ENCODE assay signal across 26 cellular contexts in the genomic region with DNA sequence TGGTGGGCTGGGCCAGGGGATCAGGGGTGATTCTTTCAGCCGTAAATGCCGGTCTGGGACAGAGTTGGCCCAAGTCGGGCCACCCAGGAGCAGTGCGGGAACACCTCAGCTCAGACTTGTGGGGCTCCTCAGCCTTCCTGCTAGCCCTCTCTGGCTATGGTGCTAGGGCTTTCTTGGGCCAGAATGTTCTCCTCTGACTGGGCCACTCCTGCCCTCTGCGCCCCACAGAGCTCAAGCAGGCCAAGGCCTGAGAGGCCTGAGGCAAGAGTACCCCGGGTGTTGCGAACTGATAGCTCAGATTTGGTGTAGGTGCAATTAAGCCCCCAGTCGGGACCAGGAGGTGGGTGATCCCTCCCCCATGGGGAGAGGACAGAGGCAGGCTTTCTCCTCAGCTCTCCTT. TPM values are rescaled to one million over a fixed set of nuclear protein-coding genes. Genes with fewer than 3 reads are reported as not detected.
A peak's percentile ranks its signal among the peaks of the same experiment; 100 is the strongest.
DNase-seq lines count a peak whose midpoint lies in the region; FAIRE-seq and TF ChIP-seq lines count a peak whose summit lies in the region.
"Had no signal": no experiment of that assay in that cellular context is flagged by ENCODE, and none has a peak within 500 bp of the region (broad histone marks: within the 10 kb centered on the region; RNA-seq: fewer than 3 reads in every experiment).

No MANE protein-coding gene starts in this region.

- H3K23ac ChIP-seq in H9 (ENCODE audit: insufficient read length, low read depth, low read length) (no peak overlapping the region), H1 (ENCODE audit: insufficient read length) (no peak overlapping the region)

- H3K4ac ChIP-seq in H9 (ENCODE audit: low read depth, low read length) (no peak overlapping the region), H1 (replicated peaks; ENCODE audit: insufficient read length, low read depth, low read length) (no peak overlapping the region)

- H2BK12ac ChIP-seq in H9 (ENCODE audit: insufficient read length, low read depth, low read length) (no peak overlapping the region), H1 (ENCODE audit: low read depth, low read length) (no peak overlapping the region)

- H4K20me1 ChIP-seq in H9 (ENCODE audit: control insufficient read depth, insufficient read depth, insufficient read length) (no peaks in the 10 kb centered on the region), H1 (replicated peaks in 1 of 2; ENCODE audit: control insufficient read depth in 1 of 2, insufficient read depth in 2 of 2, low read length in 2 of 2) (no peaks in the 10 kb centered on the region), osteoblast (ENCODE audit: insufficient read depth, low read length) (no peaks in the 10 kb centered on the region)

- H4K8ac ChIP-seq in H9 (replicated peaks; ENCODE audit: insufficient read length, low read depth, low read length) (no peak overlapping the region), H1 (ENCODE audit: extremely low read depth, insufficient read depth, low read length) (peak overlapping the region; percentile 31; the same call in 1 of the 2 replicates)

- no peak overlapping the region for H2BK20ac ChIP-seq in H9 (ENCODE audit: low read depth, low read length, poor library complexity, severe bottlenecking)
- H2BK20ac ChIP-seq in H1 (ENCODE audit: low read length) = no peak overlapping the region

- H3K27ac Mint-ChIP-seq in H9 = no peak overlapping the region
- H3K27ac Mint-ChIP-seq: IgD-negative memory B cell had no signal

- no peaks in the 10 kb centered on the region for H3K36me3 Mint-ChIP-seq in H9 (ENCODE audit: insufficient read depth in 1 of 3, low read depth in 3 of 3)
- H3K36me3 Mint-ChIP-seq: IgD-negative memory B cell had no signal

- CTCF ChIA-PET in H1 (lab: Charles Lee; ENCODE audit: partially characterized antibody) = interaction anchor here (1.0 to 17.3 kb wide), 4 partner anchors 8 to 52 kb away, joined by 4 to 249 read pairs (median 6); a partner anchor contains a TSS

- FAIRE-seq in H1 (lab: Jason Lieb, UNC) = no peak
- FAIRE-seq: GM19239 had no signal

- H2AFZ ChIP-seq in H9 (ENCODE audit: low read length) = no peak overlapping the region
- H2AFZ ChIP-seq in H1 (ENCODE audit: low read length) = no peak overlapping the region
- no peak overlapping the region for H2AFZ ChIP-seq in osteoblast (ENCODE audit: low read length)

- H3K4me2 ChIP-seq in H9 (ENCODE audit: insufficient read depth, insufficient read length, low read length) (no peak overlapping the region), H1 (ENCODE audit: insufficient read depth in 1 of 2, low read depth in 2 of 2, low read length in 2 of 2) (no peak overlapping the region), osteoblast (ENCODE audit: insufficient read depth, low read length) (no peak overlapping the region)

- no peak for TF ChIP-seq EP300 in H1 (IDR thresholded peaks at IDR 0.05; ENCODE audit: borderline replicate concordance in 1 of 2, low read depth in 2 of 2, low read length in 2 of 2)

- H2BK120ac ChIP-seq in H9 (ENCODE audit: low read depth, low read length, poor library complexity, severe bottlenecking) = no peak overlapping the region
- no peak overlapping the region for H2BK120ac ChIP-seq in H1 (replicated peaks; ENCODE audit: low read depth, low read length)

- no peak overlapping the region for H4K91ac ChIP-seq in H9 (ENCODE audit: insufficient read length, low read depth, low read length)
- no peak overlapping the region for H4K91ac ChIP-seq in H1 (replicated peaks; ENCODE audit: insufficient read length, low read length)

- no peaks in the 10 kb centered on the region; a peak in 1 of 5 replicates for H3K9me3 Mint-ChIP-seq in H9
- H3K9me3 Mint-ChIP-seq: CD8-positive, alpha-beta memory T cell; IgD-negative memory B cell had no signal

- H2BK15ac ChIP-seq in H9 (ENCODE audit: low read depth, low read length) (no peak overlapping the region), H1 (ENCODE audit: low read length) (no peak overlapping the region)

- H3K36me3 ChIP-seq in H1 (ENCODE audit: control insufficient read depth in 2 of 4, insufficient read depth in 4 of 4, low read length in 3 of 4) (no peaks in the 10 kb centered on the region), osteoblast (ENCODE audit: insufficient read depth, low read length) (no peaks in the 10 kb centered on the region), left ventricle myocardium inferior (no peaks in the 10 kb centered on the region), prostate gland (no peaks in the 10 kb centered on the region)
- H3K36me3 ChIP-seq: Peyer's patch, SJSA1 had no signal

- H3K27ac ChIP-seq in H9 (ENCODE audit: insufficient read length, low read depth, low read length) (no peak overlapping the region), H1 (ENCODE audit: low read depth, low read length) (no peak overlapping the region), osteoblast (ENCODE audit: low read depth, low read length) (no peak overlapping the region), left ventricle myocardium inferior (replicated peaks) (no peak overlapping the region), prostate gland (no peak overlapping the region)
- H3K27ac ChIP-seq: 22Rv1, Peyer's patch, SJSA1 had no signal

- H3K9me3 ChIP-seq in H9 (ENCODE audit: control insufficient read depth, low read depth, low read length) = no peaks in the 10 kb centered on the region
- no peaks in the 10 kb centered on the region for H3K9me3 ChIP-seq in H1 (ENCODE audit: insufficient read depth in 2 of 2, low read depth in 1 of 2, low read length in 1 of 2)
- no peaks in the 10 kb centered on the region for H3K9me3 ChIP-seq in osteoblast (ENCODE audit: low read depth, low read length)
- H3K9me3 ChIP-seq in left ventricle myocardium inferior (replicated peaks) = no peaks in the 10 kb centered on the region
- H3K9me3 ChIP-seq in prostate gland = no peaks in the 10 kb centered on the region
- H3K9me3 ChIP-seq: Peyer's patch, SJSA1 had no signal

- intact Hi-C loops in left ventricle myocardium inferior (cut with micrococcal nuclease) (no loop called here), prostate gland (cut with DNase I) (no loop called here)

- no peaks in the 10 kb centered on the region for H3K79me1 ChIP-seq in H9 (ENCODE audit: insufficient read depth, low read depth, low read length, poor library complexity, severe bottlenecking)
- H3K79me1 ChIP-seq in H1 (ENCODE audit: low read depth, low read length) = no peaks in the 10 kb centered on the region

- H3K56ac ChIP-seq in H9 (ENCODE audit: insufficient read length, low read depth, low read length) (no peak overlapping the region), H1 (replicated peaks; ENCODE audit: insufficient read length, low read depth, low read length) (no peak overlapping the region)

- H2BK5ac ChIP-seq in H9 (ENCODE audit: insufficient read length, low read length) (no peak overlapping the region), H1 (ENCODE audit: low read depth, low read length) (no peak overlapping the region)

- H3K14ac ChIP-seq in H9 (ENCODE audit: insufficient read depth, low read length) (no peak overlapping the region), H1 (ENCODE audit: insufficient read length) (no peak overlapping the region)

- peak; percentile 15 for DNase-seq in activated CD8-positive, alpha-beta memory T cell treated with anti-CD3 and anti-CD28 coated beads, Interleukin-2, amount 50 U/mL, for 48 hours
- no peak for DNase-seq in activated CD8-positive, alpha-beta memory T cell treated with anti-CD3 and anti-CD28 coated beads for 24 hours
- peak; percentile 10 for DNase-seq in H9
- no peak for DNase-seq in H1 (ENCODE audit: low read depth in 1 of 2, low spot score in 2 of 2)
- DNase-seq in osteoblast (ENCODE audit: insufficient read length, low spot score, missing footprints) = peak; percentile 76
- no peak for DNase-seq in left ventricle myocardium inferior
- DNase-seq in DMS79 (lab: John Stamatoyannopoulos, UW) = no peak
- DNase-seq in prostate gland (ENCODE audit: low spot score) = no peak
- DNase-seq: ACHN; C1 segment of cervical spinal cord; Calu3; CD8-positive, alpha-beta memory T cell; DMS153; GDM1; MV-4-11; NCI-H1105 treated with DMSO at 0.1 percent for 48 hours; NCI-H2081; NCI-H345; NCI-H82 had no signal

- TF ChIP-seq POLR2A in H1 (IDR thresholded peaks at IDR 0.05; ENCODE audit: control extremely low read depth in 1 of 2, low read depth in 2 of 2, low read length in 2 of 2) = no peak
- no peak for TF ChIP-seq POLR2A in prostate gland (IDR thresholded peaks at IDR 0.05)

- H3K4me3 Mint-ChIP-seq in H9 = no peak overlapping the region
- H3K4me3 Mint-ChIP-seq: CD8-positive, alpha-beta memory T cell; IgD-negative memory B cell had no signal

- WGBS in H9 (ENCODE audit: extremely low coverage, insufficient read length, low lambda C conversion rate) = no CpG with 5 or more reads among the region's 8 CpGs
- WGBS in H1 (ENCODE audit: extremely low coverage in 1 of 2, insufficient coverage in 1 of 2, insufficient read length in 1 of 2, insufficient replicate concordance in 2 of 2, low coverage in 1 of 2, low lambda C conversion rate in 2 of 2, missing lambda C conversion rate in 1 of 2), 2 experiments = 87% methylated on average over 4 of the region's 8 CpGs; no CpG with 5 or more reads in 1 of the 2 experiments
- 96% methylated on average over 8 of the region's 8 CpGs for WGBS in prostate gland

- no peak overlapping the region for H3T11ph ChIP-seq in H9 (ENCODE audit: low read length)

- H3K27me3 Mint-ChIP-seq in H9 (ENCODE audit: low read depth) = peaks cover 13% of the 10 kb centered on the region
- H3K27me3 Mint-ChIP-seq: CD8-positive, alpha-beta memory T cell had no signal

- H3K23me2 ChIP-seq in H9 (ENCODE audit: insufficient read length, low read depth, low read length, poor library complexity, severe bottlenecking) (no peaks in the 10 kb centered on the region), H1 (ENCODE audit: low read depth, low read length) (no peaks in the 10 kb centered on the region; the same call in 1 of the 2 replicates)

- no peak overlapping the region for H3K9ac ChIP-seq in H9 (ENCODE audit: extremely low read depth, insufficient read length, low read length)
- H3K9ac ChIP-seq in H1 (replicated peaks in 1 of 4; ENCODE audit: extremely low read depth in 1 of 4, low read depth in 3 of 4, low read length in 3 of 4) = no peak overlapping the region

- no peak for TF ChIP-seq RAD21 in H1 (IDR thresholded peaks at IDR 0.05 in 1 of 2, conservative IDR thresholded peaks at IDR 0.05 in 1 of 2; ENCODE audit: low read depth in 2 of 2, low read length in 2 of 2)

- H3K4me1 ChIP-seq in H9 (ENCODE audit: insufficient read depth, low read length) = no peaks in the 10 kb centered on the region
- peaks cover 4 to 6% (median 5%) of the 10 kb centered on the region in 4 experiments for H3K4me1 ChIP-seq in H1 (replicated peaks in 1 of 4; ENCODE audit: control insufficient read depth in 3 of 4, insufficient read depth in 4 of 4, low read length in 3 of 4)
- H3K4me1 ChIP-seq in osteoblast (ENCODE audit: insufficient read depth, low read length) = peaks cover 6% of the 10 kb centered on the region
- H3K4me1 ChIP-seq in left ventricle myocardium inferior = peaks cover 8% of the 10 kb centered on the region
- no peaks in the 10 kb centered on the region for H3K4me1 ChIP-seq in prostate gland (replicated peaks)
- H3K4me1 ChIP-seq: Peyer's patch, SJSA1 had no signal

- POLR2A ChIA-PET in H1 (lab: Charles Lee; ENCODE audit: partially characterized antibody) = no interaction called here

- peaks cover 11 to 21% of the 10 kb centered on the region in 2 experiments for H3K4me1 Mint-ChIP-seq in H9
- H3K4me1 Mint-ChIP-seq: CD8-positive, alpha-beta memory T cell had no signal

- H4K5ac ChIP-seq in H9 (ENCODE audit: insufficient read length, low read depth, low read length) (no peak overlapping the region), H1 (ENCODE audit: insufficient read length, low read depth, low read length) (no peak overlapping the region)

- no peaks in the 10 kb centered on the region for H3K79me2 ChIP-seq in H9 (ENCODE audit: insufficient read depth, low read length)
- H3K79me2 ChIP-seq in H1 (ENCODE audit: control insufficient read depth in 1 of 2, insufficient read depth in 2 of 2, low read length in 2 of 2) = no peaks in the 10 kb centered on the region
- H3K79me2 ChIP-seq in osteoblast (ENCODE audit: insufficient read depth, low read length) = no peaks in the 10 kb centered on the region

- H3K18ac ChIP-seq in H9 (ENCODE audit: insufficient read length, low read depth, low read length) (no peak overlapping the region), H1 (ENCODE audit: extremely low read depth, low read length) (no peak overlapping the region)

- no peak overlapping the region for H3K4me3 ChIP-seq in H1 (ENCODE audit: extremely low read depth in 1 of 4, insufficient read depth in 2 of 4, low read depth in 3 of 4, low read length in 4 of 4)
- H3K4me3 ChIP-seq in osteoblast (ENCODE audit: insufficient read depth, low read length) = no peak overlapping the region
- no peak overlapping the region for H3K4me3 ChIP-seq in left ventricle myocardium inferior
- H3K4me3 ChIP-seq in prostate gland = no peak overlapping the region
- H3K4me3 ChIP-seq: Peyer's patch, SJSA1 had no signal

- TF ChIP-seq CTCF in H9 (conservative IDR thresholded peaks at IDR 0.05) (no peak), H1 (IDR thresholded peaks at IDR 0.05; ENCODE audit: control extremely low read depth in 1 of 3, insufficient read depth in 1 of 3, low read depth in 1 of 3, low read length in 3 of 3) (no peak), osteoblast (IDR thresholded peaks at IDR 0.05; ENCODE audit: extremely low read depth, low read depth, low read length) (no peak), left ventricle myocardium inferior (IDR thresholded peaks at IDR 0.05; ENCODE audit: borderline replicate concordance) (no peak), prostate gland (IDR thresholded peaks at IDR 0.05) (no peak)

- no peaks in the 10 kb centered on the region; the same call in 1 of the 2 replicates for H3K27me3 ChIP-seq in H9 (ENCODE audit: insufficient read depth, low read length)
- H3K27me3 ChIP-seq in H1 (replicated peaks in 1 of 4; ENCODE audit: control insufficient read depth in 3 of 4, extremely low read depth in 1 of 4, insufficient read depth in 3 of 4, low read length in 3 of 4) = no peaks in the 10 kb centered on the region; a peak in 1 of 7 replicates
- H3K27me3 ChIP-seq in osteoblast (ENCODE audit: insufficient read depth, low read length) = peaks cover 36% of the 10 kb centered on the region
- peaks cover 10% of the 10 kb centered on the region for H3K27me3 ChIP-seq in left ventricle myocardium inferior (ENCODE audit: low read depth)
- no peaks in the 10 kb centered on the region for H3K27me3 ChIP-seq in prostate gland (replicated peaks; ENCODE audit: insufficient read depth)
- H3K27me3 ChIP-seq: Peyer's patch, SJSA1 had no signal

- H2AK5ac ChIP-seq in H9 (ENCODE audit: insufficient read length, low read length) = no peak overlapping the region
- H2AK5ac ChIP-seq in H1 (ENCODE audit: low read depth, low read length) = no peak overlapping the region

RNA-seq across cellular contexts. Expression of a gene that starts 51.8 kb away (rescaled TPM):
- total RNA-seq in H9 (2021) (0.66 and 1.0 TPM in 2 replicates), osteoblast (not detected in 2 replicates), left ventricle myocardium inferior (0.60 TPM), prostate gland (10 to 100 TPM in 1 of 2 donors, 1 to 10 TPM in 1; 8.0 to 25.6 TPM)
- 0.50 and 1.1 TPM in 2 replicates for total RNA-seq in H1 (2021; fragmentation: NEBNext Ultra II Directional; extraction: Animal tissue kit (Norgen Biotek cat#: 25700))
- 1.0 and 1.3 TPM in 2 replicates for polyA plus RNA-seq in H1 (2011; rRNA removed)
- polyA plus RNA-seq in H1 (2011; cell fraction: cytosol; rRNA removed) = 0.56 TPM
- polyA plus RNA-seq in H1 (2011; cell fraction: nucleus; rRNA removed) = 1.6 TPM
- polyA plus RNA-seq in H1 (2012, experiment 1 of 2) = 0.36 to 1.2 TPM (median 0.82 TPM) in 4 replicates
- 0.59 TPM for polyA plus RNA-seq in H1 (2012, experiment 2 of 2)
- 1.0 TPM for polyA plus RNA-seq in H1 (2013, experiment 1 of 2)
- polyA plus RNA-seq in H1 (2013, experiment 2 of 2) = 1.0 TPM
- 0.66 and 0.91 TPM in 2 replicates for polyA minus RNA-seq in H1 (2011; rRNA and poly(A)+ RNA removed)
- polyA minus RNA-seq in H1 (2011; cell fraction: cytosol; rRNA and poly(A)+ RNA removed) = 2.3 TPM
- 1.7 TPM for polyA minus RNA-seq in H1 (2011; cell fraction: nucleus; rRNA and poly(A)+ RNA removed)
- total RNA-seq: Calu3, H4, M059J, SJSA1 had no signal
- polyA plus RNA-seq: IgD-negative memory B cell had no signal

Comparison
In these comparisons a context has a peak if more than half of its experiments do, and no peak if none do; other contexts are left out.
1. DNase-seq: peak in activated CD8-positive, alpha-beta memory T cell treated with anti-CD3 and anti-CD28 coated beads, Interleukin-2, amount 50 U/mL, for 48 hours (single experiment), H9 (single experiment) and osteoblast (single experiment); none in activated CD8-positive, alpha-beta memory T cell treated with anti-CD3 and anti-CD28 coated beads for 24 hours (single experiment), H1 (0 of 2), left ventricle myocardium inferior (single experiment), DMS79 (single experiment) and prostate gland (single experiment).